In genomic region chr21:16218682-16219343, GRCh38 we compare ENCODE assay signal across 1 cellular context.
TF ChIP-seq lines count a peak whose summit lies in the region.

No MANE protein-coding gene starts in this region.

TF ChIP-seq in HepG2, 621 proteins besides CTCF, POLR2A, EP300 and RAD21 (continued from another document):
- TF ChIP-seq ZNF773 (CRISPR knock-in tag; IDR thresholded peaks at IDR 0.05; ENCODE audit: borderline replicate concordance) (no peak), ZNF543 (CRISPR knock-in tag; IDR thresholded peaks at IDR 0.05) (no peak), REXO4 (CRISPR knock-in tag; IDR thresholded peaks at IDR 0.05; ENCODE audit: borderline replicate concordance) (no peak), MAFF (IDR thresholded peaks at IDR 0.05; ENCODE audit: low read depth, low read length) (0 out of 2 replicates have a peak, but pooled peaks have one; percentile 10), ZBTB38 (CRISPR knock-in tag; IDR thresholded peaks at IDR 0.05) (no peak), ATF2 (CRISPR knock-in tag; IDR thresholded peaks at IDR 0.05) (no peak), BORCS8-MEF2B (CRISPR knock-in tag; IDR thresholded peaks at IDR 0.05) (no peak), NR2C2 (CRISPR knock-in tag; IDR thresholded peaks at IDR 0.05; ENCODE audit: borderline replicate concordance) (no peak), SCMH1 (CRISPR knock-in tag; IDR thresholded peaks at IDR 0.05; ENCODE audit: borderline replicate concordance) (no peak), NCOR1 (IDR thresholded peaks at IDR 0.05; ENCODE audit: borderline replicate concordance, low read length) (peak; percentile 69; the same call in 1 of the 2 replicates), LCORL (IDR thresholded peaks at IDR 0.05) (0 out of 2 replicates have a peak, but pooled peaks have one; percentile 39), LCORL (CRISPR knock-in tag; IDR thresholded peaks at IDR 0.05) (no peak), ZNF839 (CRISPR knock-in tag; IDR thresholded peaks at IDR 0.05; ENCODE audit: borderline replicate concordance) (no peak), MTF2 (CRISPR knock-in tag; IDR thresholded peaks at IDR 0.05; ENCODE audit: borderline replicate concordance) (no peak), MAFK (conservative IDR thresholded peaks at IDR 0.05 in 1 of 2, IDR thresholded peaks at IDR 0.05 in 1 of 2; ENCODE audit: low read length in 2 of 2) (peak; percentile 20 to 27; a peak in 1 of 4 replicates), TRIM24 (CRISPR knock-in tag; IDR thresholded peaks at IDR 0.05) (no peak), YY1 (IDR thresholded peaks at IDR 0.05; ENCODE audit: insufficient read depth, insufficient replicate concordance, low read depth, low read length) (no peak), ZNF138 (CRISPR knock-in tag; IDR thresholded peaks at IDR 0.05; ENCODE audit: low read depth) (no peak), ZNF235 (CRISPR knock-in tag; IDR thresholded peaks at IDR 0.05; ENCODE audit: borderline replicate concordance) (no peak), FOXA3 (CRISPR knock-in tag; IDR thresholded peaks at IDR 0.05) (peak; percentile 40; the same call in 1 of the 2 replicates), ZFYVE20 (CRISPR knock-in tag; IDR thresholded peaks at IDR 0.05; ENCODE audit: borderline replicate concordance, low read depth) (no peak), ATF7 (IDR thresholded peaks at IDR 0.05) (no peak), ATF7 (CRISPR knock-in tag; IDR thresholded peaks at IDR 0.05) (no peak), HNF4G (IDR thresholded peaks at IDR 0.05; ENCODE audit: borderline replicate concordance, low read depth, low read length) (peak; percentile 19; the same call in 1 of the 2 replicates), HNF4G (CRISPR knock-in tag; IDR thresholded peaks at IDR 0.05; ENCODE audit: borderline replicate concordance, low read depth) (no peak)
- TF ChIP-seq, protein P1, sequence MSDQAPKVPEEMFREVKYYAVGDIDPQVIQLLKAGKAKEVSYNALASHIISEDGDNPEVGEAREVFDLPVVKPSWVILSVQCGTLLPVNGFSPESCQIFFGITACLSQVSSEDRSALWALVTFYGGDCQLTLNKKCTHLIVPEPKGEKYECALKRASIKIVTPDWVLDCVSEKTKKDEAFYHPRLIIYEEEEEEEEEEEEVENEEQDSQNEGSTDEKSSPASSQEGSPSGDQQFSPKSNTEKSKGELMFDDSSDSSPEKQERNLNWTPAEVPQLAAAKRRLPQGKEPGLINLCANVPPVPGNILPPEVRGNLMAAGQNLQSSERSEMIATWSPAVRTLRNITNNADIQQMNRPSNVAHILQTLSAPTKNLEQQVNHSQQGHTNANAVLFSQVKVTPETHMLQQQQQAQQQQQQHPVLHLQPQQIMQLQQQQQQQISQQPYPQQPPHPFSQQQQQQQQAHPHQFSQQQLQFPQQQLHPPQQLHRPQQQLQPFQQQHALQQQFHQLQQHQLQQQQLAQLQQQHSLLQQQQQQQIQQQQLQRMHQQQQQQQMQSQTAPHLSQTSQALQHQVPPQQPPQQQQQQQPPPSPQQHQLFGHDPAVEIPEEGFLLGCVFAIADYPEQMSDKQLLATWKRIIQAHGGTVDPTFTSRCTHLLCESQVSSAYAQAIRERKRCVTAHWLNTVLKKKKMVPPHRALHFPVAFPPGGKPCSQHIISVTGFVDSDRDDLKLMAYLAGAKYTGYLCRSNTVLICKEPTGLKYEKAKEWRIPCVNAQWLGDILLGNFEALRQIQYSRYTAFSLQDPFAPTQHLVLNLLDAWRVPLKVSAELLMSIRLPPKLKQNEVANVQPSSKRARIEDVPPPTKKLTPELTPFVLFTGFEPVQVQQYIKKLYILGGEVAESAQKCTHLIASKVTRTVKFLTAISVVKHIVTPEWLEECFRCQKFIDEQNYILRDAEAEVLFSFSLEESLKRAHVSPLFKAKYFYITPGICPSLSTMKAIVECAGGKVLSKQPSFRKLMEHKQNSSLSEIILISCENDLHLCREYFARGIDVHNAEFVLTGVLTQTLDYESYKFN (CRISPR knock-in tag; conservative IDR thresholded peaks at IDR 0.05), result peak; percentile 65
- TF ChIP-seq, protein P2, sequence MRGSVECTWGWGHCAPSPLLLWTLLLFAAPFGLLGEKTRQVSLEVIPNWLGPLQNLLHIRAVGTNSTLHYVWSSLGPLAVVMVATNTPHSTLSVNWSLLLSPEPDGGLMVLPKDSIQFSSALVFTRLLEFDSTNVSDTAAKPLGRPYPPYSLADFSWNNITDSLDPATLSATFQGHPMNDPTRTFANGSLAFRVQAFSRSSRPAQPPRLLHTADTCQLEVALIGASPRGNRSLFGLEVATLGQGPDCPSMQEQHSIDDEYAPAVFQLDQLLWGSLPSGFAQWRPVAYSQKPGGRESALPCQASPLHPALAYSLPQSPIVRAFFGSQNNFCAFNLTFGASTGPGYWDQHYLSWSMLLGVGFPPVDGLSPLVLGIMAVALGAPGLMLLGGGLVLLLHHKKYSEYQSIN (CRISPR knock-in tag; IDR thresholded peaks at IDR 0.05; ENCODE audit: borderline replicate concordance), result no peak
- TF ChIP-seq, protein P3, sequence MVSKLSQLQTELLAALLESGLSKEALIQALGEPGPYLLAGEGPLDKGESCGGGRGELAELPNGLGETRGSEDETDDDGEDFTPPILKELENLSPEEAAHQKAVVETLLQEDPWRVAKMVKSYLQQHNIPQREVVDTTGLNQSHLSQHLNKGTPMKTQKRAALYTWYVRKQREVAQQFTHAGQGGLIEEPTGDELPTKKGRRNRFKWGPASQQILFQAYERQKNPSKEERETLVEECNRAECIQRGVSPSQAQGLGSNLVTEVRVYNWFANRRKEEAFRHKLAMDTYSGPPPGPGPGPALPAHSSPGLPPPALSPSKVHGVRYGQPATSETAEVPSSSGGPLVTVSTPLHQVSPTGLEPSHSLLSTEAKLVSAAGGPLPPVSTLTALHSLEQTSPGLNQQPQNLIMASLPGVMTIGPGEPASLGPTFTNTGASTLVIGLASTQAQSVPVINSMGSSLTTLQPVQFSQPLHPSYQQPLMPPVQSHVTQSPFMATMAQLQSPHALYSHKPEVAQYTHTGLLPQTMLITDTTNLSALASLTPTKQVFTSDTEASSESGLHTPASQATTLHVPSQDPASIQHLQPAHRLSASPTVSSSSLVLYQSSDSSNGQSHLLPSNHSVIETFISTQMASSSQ (IDR thresholded peaks at IDR 0.05; ENCODE audit: low read depth), result no peak
- TF ChIP-seq, protein P3 (CRISPR knock-in tag; IDR thresholded peaks at IDR 0.05; ENCODE audit: borderline replicate concordance), result no peak
- TF ChIP-seq, protein P4, sequence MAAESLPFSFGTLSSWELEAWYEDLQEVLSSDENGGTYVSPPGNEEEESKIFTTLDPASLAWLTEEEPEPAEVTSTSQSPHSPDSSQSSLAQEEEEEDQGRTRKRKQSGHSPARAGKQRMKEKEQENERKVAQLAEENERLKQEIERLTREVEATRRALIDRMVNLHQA (CRISPR knock-in tag; IDR thresholded peaks at IDR 0.05), result no peak
